In the genomic region with DNA sequence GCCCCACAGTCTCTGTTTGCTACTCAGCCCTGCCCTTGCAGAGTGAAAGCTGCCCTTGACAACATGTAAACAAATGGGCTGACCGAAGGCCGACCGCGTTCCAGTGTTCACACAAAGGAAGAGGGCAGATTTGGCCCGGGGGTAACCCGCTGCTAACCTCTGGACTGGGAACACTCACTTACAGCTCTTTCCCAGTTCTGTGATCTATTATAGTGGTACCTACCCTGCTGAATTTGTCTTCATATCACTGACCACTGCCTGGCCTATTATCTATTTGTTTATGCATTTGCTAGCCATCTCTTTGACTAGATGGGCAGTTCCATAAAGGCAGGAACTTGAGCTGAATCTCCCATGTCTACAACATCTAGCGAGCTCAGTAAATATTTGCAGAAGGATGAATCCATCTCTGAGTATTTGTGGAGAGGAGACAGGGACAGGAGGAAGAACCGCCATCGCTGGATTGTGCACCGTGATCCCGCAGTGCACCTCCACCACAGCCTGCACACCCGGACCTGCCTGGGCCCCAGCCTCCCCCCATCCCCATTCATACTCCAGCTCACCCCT, we compare ENCODE assay signal across 1 cellular context.
TF ChIP-seq lines count a peak whose summit lies in the region.

No MANE protein-coding gene starts in this region.

TF ChIP-seq in HepG2, 621 proteins besides CTCF, POLR2A, EP300 and RAD21 (continued from another document and continues in another):
- TF ChIP-seq ZNF646 (CRISPR knock-in tag; IDR thresholded peaks at IDR 0.05) (no peak), GRHL1 (CRISPR knock-in tag; conservative IDR thresholded peaks at IDR 0.05) (no peak), ZNF253 (CRISPR knock-in tag; IDR thresholded peaks at IDR 0.05; ENCODE audit: borderline replicate concordance) (no peak), MAFG (CRISPR knock-in tag; IDR thresholded peaks at IDR 0.05) (no peak), NR2F2 (IDR thresholded peaks at IDR 0.05; ENCODE audit: borderline replicate concordance, low read depth) (0 out of 2 replicates have a peak, but pooled peaks have one; percentile 53), SP1 (IDR thresholded peaks at IDR 0.05) (no peak), SP1 (CRISPR knock-in tag; IDR thresholded peaks at IDR 0.05) (no peak), ISX (CRISPR knock-in tag; conservative IDR thresholded peaks at IDR 0.05) (no peak), ZNF446 (CRISPR knock-in tag; IDR thresholded peaks at IDR 0.05) (no peak), EEA1 (CRISPR knock-in tag; IDR thresholded peaks at IDR 0.05; ENCODE audit: borderline replicate concordance) (no peak), ZNF749 (CRISPR knock-in tag; IDR thresholded peaks at IDR 0.05; ENCODE audit: borderline replicate concordance) (no peak), PITX1 (CRISPR knock-in tag; IDR thresholded peaks at IDR 0.05) (peak; percentile 71), ISL2 (CRISPR knock-in tag; IDR thresholded peaks at IDR 0.05) (peak; percentile 22), ZBTB33 (CRISPR knock-in tag; IDR thresholded peaks at IDR 0.05) (no peak), ELF4 (CRISPR knock-in tag; IDR thresholded peaks at IDR 0.05; ENCODE audit: borderline replicate concordance) (no peak), ATF1 (CRISPR knock-in tag; IDR thresholded peaks at IDR 0.05) (no peak), ZNF256 (CRISPR knock-in tag; conservative IDR thresholded peaks at IDR 0.05) (no peak), ZNF792 (CRISPR knock-in tag; IDR thresholded peaks at IDR 0.05) (peak; percentile 86), SAFB2 (CRISPR knock-in tag; IDR thresholded peaks at IDR 0.05; ENCODE audit: borderline replicate concordance, low read depth) (no peak), DBP (CRISPR knock-in tag; IDR thresholded peaks at IDR 0.05; ENCODE audit: not compliant biosample characterization) (no peak), NR2F6 (IDR thresholded peaks at IDR 0.05) (peak; percentile 54), NR2F6 (CRISPR knock-in tag; IDR thresholded peaks at IDR 0.05) (peak; percentile 34; the same call in 1 of the 2 replicates), AGO2 (optimal IDR thresholded peaks at IDR 0.05; ENCODE audit: low read depth, low read length) (no peak), ZNF772 (CRISPR knock-in tag; IDR thresholded peaks at IDR 0.05) (no peak), ZNF879 (CRISPR knock-in tag; IDR thresholded peaks at IDR 0.05) (no peak), PHF20 (CRISPR knock-in tag; IDR thresholded peaks at IDR 0.05) (no peak), CREM (IDR thresholded peaks at IDR 0.05) (peak; percentile 68; the same call in 1 of the 2 replicates), CREM (CRISPR knock-in tag; IDR thresholded peaks at IDR 0.05) (no peak), ZNF569 (CRISPR knock-in tag; IDR thresholded peaks at IDR 0.05; ENCODE audit: borderline replicate concordance) (no peak), MTA3 (CRISPR knock-in tag; IDR thresholded peaks at IDR 0.05) (no peak), ZNF737 (CRISPR knock-in tag; IDR thresholded peaks at IDR 0.05; ENCODE audit: borderline replicate concordance) (no peak), STAG1 (CRISPR knock-in tag; IDR thresholded peaks at IDR 0.05) (no peak), ZSCAN20 (CRISPR knock-in tag; IDR thresholded peaks at IDR 0.05; ENCODE audit: borderline replicate concordance) (no peak), ZNF543 (CRISPR knock-in tag; IDR thresholded peaks at IDR 0.05) (no peak), NR2C2 (CRISPR knock-in tag; IDR thresholded peaks at IDR 0.05; ENCODE audit: borderline replicate concordance) (no peak; the same call in 1 of the 2 replicates), ZNF101 (CRISPR knock-in tag; IDR thresholded peaks at IDR 0.05; ENCODE audit: borderline replicate concordance, low read depth) (no peak), IKZF1 (IDR thresholded peaks at IDR 0.05) (no peak), ZNF530 (CRISPR knock-in tag; IDR thresholded peaks at IDR 0.05; ENCODE audit: low read depth) (no peak), ZNF274 (CRISPR knock-in tag; IDR thresholded peaks at IDR 0.05) (no peak), GABPB1 (CRISPR knock-in tag; IDR thresholded peaks at IDR 0.05) (peak; percentile 41; the same call in 1 of the 2 replicates), ZSCAN31 (CRISPR knock-in tag; IDR thresholded peaks at IDR 0.05; ENCODE audit: low read depth) (no peak), ZNF724P (CRISPR knock-in tag; IDR thresholded peaks at IDR 0.05; ENCODE audit: borderline replicate concordance) (no peak), MEF2D (CRISPR knock-in tag; IDR thresholded peaks at IDR 0.05) (peak; percentile 20; the same call in 1 of the 2 replicates), SMARCE1 (IDR thresholded peaks at IDR 0.05; ENCODE audit: borderline replicate concordance) (no peak), ZNF598 (CRISPR knock-in tag; IDR thresholded peaks at IDR 0.05; ENCODE audit: borderline replicate concordance) (no peak), MYC (CRISPR knock-in tag; IDR thresholded peaks at IDR 0.05; ENCODE audit: borderline replicate concordance) (peak; percentile 55; the same call in 1 of the 2 replicates), CBX2 (IDR thresholded peaks at IDR 0.05; ENCODE audit: low read depth, low read length) (no peak), CBX2 (CRISPR knock-in tag; IDR thresholded peaks at IDR 0.05; ENCODE audit: low read depth) (no peak), RFXAP (CRISPR knock-in tag; IDR thresholded peaks at IDR 0.05; ENCODE audit: borderline replicate concordance) (no peak), PHF8 (CRISPR knock-in tag; IDR thresholded peaks at IDR 0.05) (no peak)
- TF ChIP-seq, protein P1, sequence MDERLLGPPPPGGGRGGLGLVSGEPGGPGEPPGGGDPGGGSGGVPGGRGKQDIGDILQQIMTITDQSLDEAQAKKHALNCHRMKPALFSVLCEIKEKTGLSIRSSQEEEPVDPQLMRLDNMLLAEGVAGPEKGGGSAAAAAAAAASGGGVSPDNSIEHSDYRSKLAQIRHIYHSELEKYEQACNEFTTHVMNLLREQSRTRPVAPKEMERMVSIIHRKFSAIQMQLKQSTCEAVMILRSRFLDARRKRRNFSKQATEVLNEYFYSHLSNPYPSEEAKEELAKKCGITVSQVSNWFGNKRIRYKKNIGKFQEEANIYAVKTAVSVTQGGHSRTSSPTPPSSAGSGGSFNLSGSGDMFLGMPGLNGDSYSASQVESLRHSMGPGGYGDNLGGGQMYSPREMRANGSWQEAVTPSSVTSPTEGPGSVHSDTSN (CRISPR knock-in tag; IDR thresholded peaks at IDR 0.05): no peak
- TF ChIP-seq, protein P2, sequence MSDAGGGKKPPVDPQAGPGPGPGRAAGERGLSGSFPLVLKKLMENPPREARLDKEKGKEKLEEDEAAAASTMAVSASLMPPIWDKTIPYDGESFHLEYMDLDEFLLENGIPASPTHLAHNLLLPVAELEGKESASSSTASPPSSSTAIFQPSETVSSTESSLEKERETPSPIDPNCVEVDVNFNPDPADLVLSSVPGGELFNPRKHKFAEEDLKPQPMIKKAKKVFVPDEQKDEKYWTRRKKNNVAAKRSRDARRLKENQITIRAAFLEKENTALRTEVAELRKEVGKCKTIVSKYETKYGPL (CRISPR knock-in tag; IDR thresholded peaks at IDR 0.05): no peak
- TF ChIP-seq, protein P3, sequence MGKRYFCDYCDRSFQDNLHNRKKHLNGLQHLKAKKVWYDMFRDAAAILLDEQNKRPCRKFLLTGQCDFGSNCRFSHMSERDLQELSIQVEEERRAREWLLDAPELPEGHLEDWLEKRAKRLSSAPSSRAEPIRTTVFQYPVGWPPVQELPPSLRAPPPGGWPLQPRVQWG (CRISPR knock-in tag; IDR thresholded peaks at IDR 0.05; ENCODE audit: borderline replicate concordance, low read depth): no peak
- TF ChIP-seq, protein P4, sequence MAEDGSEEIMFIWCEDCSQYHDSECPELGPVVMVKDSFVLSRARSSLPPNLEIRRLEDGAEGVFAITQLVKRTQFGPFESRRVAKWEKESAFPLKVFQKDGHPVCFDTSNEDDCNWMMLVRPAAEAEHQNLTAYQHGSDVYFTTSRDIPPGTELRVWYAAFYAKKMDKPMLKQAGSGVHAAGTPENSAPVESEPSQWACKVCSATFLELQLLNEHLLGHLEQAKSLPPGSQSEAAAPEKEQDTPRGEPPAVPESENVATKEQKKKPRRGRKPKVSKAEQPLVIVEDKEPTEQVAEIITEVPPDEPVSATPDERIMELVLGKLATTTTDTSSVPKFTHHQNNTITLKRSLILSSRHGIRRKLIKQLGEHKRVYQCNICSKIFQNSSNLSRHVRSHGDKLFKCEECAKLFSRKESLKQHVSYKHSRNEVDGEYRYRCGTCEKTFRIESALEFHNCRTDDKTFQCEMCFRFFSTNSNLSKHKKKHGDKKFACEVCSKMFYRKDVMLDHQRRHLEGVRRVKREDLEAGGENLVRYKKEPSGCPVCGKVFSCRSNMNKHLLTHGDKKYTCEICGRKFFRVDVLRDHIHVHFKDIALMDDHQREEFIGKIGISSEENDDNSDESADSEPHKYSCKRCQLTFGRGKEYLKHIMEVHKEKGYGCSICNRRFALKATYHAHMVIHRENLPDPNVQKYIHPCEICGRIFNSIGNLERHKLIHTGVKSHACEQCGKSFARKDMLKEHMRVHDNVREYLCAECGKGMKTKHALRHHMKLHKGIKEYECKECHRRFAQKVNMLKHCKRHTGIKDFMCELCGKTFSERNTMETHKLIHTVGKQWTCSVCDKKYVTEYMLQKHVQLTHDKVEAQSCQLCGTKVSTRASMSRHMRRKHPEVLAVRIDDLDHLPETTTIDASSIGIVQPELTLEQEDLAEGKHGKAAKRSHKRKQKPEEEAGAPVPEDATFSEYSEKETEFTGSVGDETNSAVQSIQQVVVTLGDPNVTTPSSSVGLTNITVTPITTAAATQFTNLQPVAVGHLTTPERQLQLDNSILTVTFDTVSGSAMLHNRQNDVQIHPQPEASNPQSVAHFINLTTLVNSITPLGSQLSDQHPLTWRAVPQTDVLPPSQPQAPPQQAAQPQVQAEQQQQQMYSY (CRISPR knock-in tag; IDR thresholded peaks at IDR 0.05): no peak
